ENCODE assay signal across 9 cellular contexts in the genomic region with DNA sequence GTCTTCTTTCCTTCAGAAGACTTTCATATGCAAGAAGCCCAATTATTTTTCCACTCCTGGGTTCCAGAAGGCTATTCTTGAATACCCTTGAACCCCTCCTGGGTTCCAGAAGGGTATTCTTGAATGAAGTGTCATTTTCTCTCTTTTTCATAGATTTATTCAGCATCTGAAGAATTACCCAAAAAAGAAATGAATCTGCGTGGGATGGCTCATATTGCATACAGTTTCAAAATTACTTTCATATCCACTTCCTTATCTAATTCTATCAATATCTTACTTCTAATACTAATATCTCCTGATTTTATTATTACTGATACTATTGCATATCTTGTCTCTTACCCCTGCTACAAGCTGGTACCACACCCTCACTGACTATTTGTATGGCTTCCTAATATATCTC.
"Had no signal": no experiment of that assay in that cellular context is flagged by ENCODE, and none has a peak within 500 bp of the region (broad histone marks: within the 10 kb centered on the region; RNA-seq: fewer than 3 reads in every experiment).

No MANE protein-coding gene starts in this region.

- FAIRE-seq: H1, H54, HTR-8/SVneo, K562 had no signal

- H3K4me2 ChIP-seq: GM23338 had no signal

- ATAC-seq: GM23338, K562 had no signal

- H3K4me3 ChIP-seq: GM23338, K562 had no signal

- DNase-seq: H9, HCEC 1CT, IMR-90, KG1 had no signal
